Comparison of ENCODE assay signal across 9 cellular contexts in the genomic region with DNA sequence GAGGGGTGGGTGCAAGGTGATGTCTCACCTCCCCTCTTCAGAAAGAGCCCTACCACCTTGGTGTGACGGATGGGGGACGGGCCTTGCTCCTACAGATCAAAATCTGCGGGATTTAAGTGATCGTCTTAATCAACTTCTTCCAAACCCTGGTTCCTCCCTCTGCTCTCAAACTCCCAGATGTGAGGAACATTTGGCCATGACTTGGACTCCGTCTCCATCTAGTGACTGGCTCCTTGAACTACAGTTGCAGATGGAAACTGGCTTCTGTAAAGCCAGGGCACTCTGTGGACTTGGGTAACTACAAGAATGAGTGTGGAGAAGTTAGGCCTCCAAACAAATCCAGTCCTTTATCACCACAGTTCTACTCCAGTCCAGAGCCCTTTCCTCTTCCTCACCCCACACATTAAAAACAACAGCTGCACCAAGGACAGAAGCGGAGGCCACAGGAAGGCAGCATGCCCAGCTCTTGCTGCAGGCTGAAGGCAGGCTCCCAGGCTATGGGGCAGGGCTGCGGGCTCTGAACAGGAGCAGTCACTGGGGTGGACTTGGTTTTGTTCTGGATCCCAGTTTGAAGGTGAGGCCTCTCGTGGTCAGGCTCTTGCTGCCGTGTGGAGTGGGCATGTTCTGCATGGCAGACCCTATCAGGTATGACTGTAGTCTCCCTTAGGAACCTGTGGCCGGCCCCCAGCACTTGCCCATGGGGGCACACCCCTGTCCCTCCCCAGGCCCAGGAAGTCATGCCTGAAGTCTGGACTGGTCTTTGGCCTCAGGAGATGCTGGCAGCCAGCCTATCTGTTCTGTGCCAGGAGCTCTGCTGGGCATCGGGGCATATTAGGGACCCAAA.
DNase-seq lines count a peak whose midpoint lies in the region; ATAC-seq, FAIRE-seq and TF ChIP-seq lines count a peak whose summit lies in the region.
"Had no signal": no experiment of that assay in that cellular context is flagged by ENCODE, and none has a peak within 500 bp of the region (broad histone marks: within the 10 kb centered on the region; RNA-seq: fewer than 3 reads in every experiment).

No MANE protein-coding gene starts in this region.

- H3K27ac ChIP-seq in PC-3 (ENCODE audit: low read length) (no peak overlapping the region), HepG2 (ENCODE audit: extremely low read length, insufficient read depth, low read length) (no peak overlapping the region)

- H3K36me3 ChIP-seq in PC-3 (ENCODE audit: low read depth, low read length): no peaks in the 10 kb centered on the region
- H3K36me3 ChIP-seq in HepG2 (replicated peaks in 1 of 2; ENCODE audit: control insufficient read depth in 1 of 2, insufficient read depth in 2 of 2, low read length in 2 of 2): no peaks in the 10 kb centered on the region

- no peak overlapping the region for H3K27ac Mint-ChIP-seq in activated CD4-positive, alpha-beta memory T cell treated with anti-CD3 and anti-CD28 coated beads for 36 hours
- H3K27ac Mint-ChIP-seq in activated CD4-positive, alpha-beta memory T cell treated with anti-CD3 and anti-CD28 coated beads, Interleukin-2, amount 10 ng/mL, durations not matched to agents 7 days and 5 days: no peak overlapping the region

- H3K79me2 ChIP-seq in PC-3 (ENCODE audit: low read length): no peaks in the 10 kb centered on the region
- no peaks in the 10 kb centered on the region for H3K79me2 ChIP-seq in HepG2 (ENCODE audit: insufficient read depth, low read length)

- H3K4me1 ChIP-seq in PC-3 (ENCODE audit: insufficient read depth, low read length) (no peaks in the 10 kb centered on the region), HepG2 (ENCODE audit: insufficient read depth, low read length) (no peaks in the 10 kb centered on the region)

- ATAC-seq in GM21717 (IDR thresholded peaks at IDR 0.05; ENCODE audit: unreplicated experiment) (peak; percentile 64), PC-3 (peak; percentile 80), HepG2 (peak; percentile 88)

- no peak overlapping the region for H2AFZ ChIP-seq in PC-3 (ENCODE audit: low read length)
- H2AFZ ChIP-seq in HepG2 (ENCODE audit: low read length): no peak overlapping the region

- H3K9ac ChIP-seq in PC-3 (ENCODE audit: low read length) (no peak overlapping the region), HepG2 (ENCODE audit: insufficient read depth, low read depth, low read length) (no peak overlapping the region)

- POLR2A ChIA-PET in activated CD4-positive, alpha-beta memory T cell treated with anti-CD3 and anti-CD28 coated beads for 36 hours (lab: Charles Lee): no interaction called here
- POLR2A ChIA-PET in activated CD4-positive, alpha-beta memory T cell treated with anti-CD3 and anti-CD28 coated beads, Interleukin-2, amount 10 ng/mL, durations not matched to agents 7 days and 5 days (lab: Charles Lee): no interaction called here
- POLR2A ChIA-PET in PC-3 (lab: Charles Lee; ENCODE audit: unreplicated experiment): no interaction called here
- POLR2A ChIA-PET in HepG2 (lab: Yijun Ruan, JAX): no interaction called here

- no peaks in the 10 kb centered on the region for H4K20me1 ChIP-seq in PC-3 (ENCODE audit: low read length)
- H4K20me1 ChIP-seq in HepG2 (ENCODE audit: insufficient read depth, low read length): no peaks in the 10 kb centered on the region

- H3K9me3 ChIP-seq in PC-3 (ENCODE audit: low read length) (no peaks in the 10 kb centered on the region), HepG2 (ENCODE audit: low read length) (no peaks in the 10 kb centered on the region)

- WGBS in HepG2 (ENCODE audit: low lambda C conversion rate): 16% methylated on average over 8 of the region's 11 CpGs

- TF ChIP-seq EP300 in HepG2 (IDR thresholded peaks at IDR 0.05; ENCODE audit: low read depth in 2 of 2, low read length in 2 of 2) (no peak), HepG2 (CRISPR knock-in tag; IDR thresholded peaks at IDR 0.05; ENCODE audit: borderline replicate concordance) (no peak)

- H3F3A ChIP-seq in PC-3 (ENCODE audit: low read length, unreplicated experiment): no peaks in the 10 kb centered on the region

- H3K27me3 ChIP-seq in PC-3 (ENCODE audit: low read length) (peaks cover 16% of the 10 kb centered on the region), HepG2 (ENCODE audit: control insufficient read depth in 1 of 2, insufficient read depth in 2 of 2, low read length in 2 of 2) (no peaks in the 10 kb centered on the region; a peak in 1 of 5 replicates)

- BruUV-seq in PC-3 (replicated peaks; lab: Mats Ljungman, UMichigan) (no TSS peak), HepG2 (replicated peaks; lab: Mats Ljungman, UMichigan) (no TSS peak)

- H3K4me3 ChIP-seq in PC-3 (ENCODE audit: low read length) (no peak overlapping the region), choroid plexus epithelial cell (ENCODE audit: low read depth, low read length) (no peak overlapping the region), HepG2 (replicated peaks in 1 of 3; ENCODE audit: insufficient read depth in 1 of 3, low read depth in 2 of 3, low read length in 3 of 3) (no peak overlapping the region)

- peak; percentile 63 for FAIRE-seq in HepG2 (lab: Jason Lieb, UNC)
- peak; percentile 48 for FAIRE-seq in urothelium cell line (lab: Jason Lieb, UNC)
- FAIRE-seq: G401.6 had no signal

- TF ChIP-seq RAD21 in HepG2 (CRISPR knock-in tag; IDR thresholded peaks at IDR 0.05): peak; percentile 55

- TF ChIP-seq POLR2A in HepG2 (IDR thresholded peaks at IDR 0.05; ENCODE audit: insufficient read depth in 1 of 2, low read depth in 2 of 2, low read length in 2 of 2): no peak

- peak; percentile 24 for DNase-seq in activated CD4-positive, alpha-beta memory T cell treated with anti-CD3 and anti-CD28 coated beads for 36 hours
- no peak for DNase-seq in activated CD4-positive, alpha-beta memory T cell treated with anti-CD3 and anti-CD28 coated beads, Interleukin-2, amount 10 ng/mL, durations not matched to agents 7 days and 5 days
- DNase-seq in HuH-7.5 (ENCODE audit: low spot score) (peak; percentile 46), PC-3 (peak; percentile 74), choroid plexus epithelial cell (ENCODE audit: low read depth) (peak; percentile 61), HepG2 (ENCODE audit: low spot score) (peak; percentile 39), urothelium cell line (ENCODE audit: low spot score) (peak; percentile 78)

- intact Hi-C loops in activated CD4-positive, alpha-beta memory T cell treated with anti-CD3 and anti-CD28 coated beads for 36 hours (cut with micrococcal nuclease): loop anchor here (1.0 kb wide), 1 partner anchor 1554 kb away; no protein-coding TSS in a partner anchor
- intact Hi-C loops in PC-3 (cut with micrococcal nuclease): loop anchor here (2.0 to 10.0 kb wide), 2 partner anchors 758 to 1554 kb away; no protein-coding TSS in a partner anchor
- intact Hi-C loops in HepG2 (cut with micrococcal nuclease; ENCODE audit: unreplicated experiment): loop anchor here (2.0 kb wide), 1 partner anchor 1428 kb away; no protein-coding TSS in a partner anchor

- H3K36me3 Mint-ChIP-seq in activated CD4-positive, alpha-beta memory T cell treated with anti-CD3 and anti-CD28 coated beads for 36 hours: no peaks in the 10 kb centered on the region
- H3K36me3 Mint-ChIP-seq in activated CD4-positive, alpha-beta memory T cell treated with anti-CD3 and anti-CD28 coated beads, Interleukin-2, amount 10 ng/mL, durations not matched to agents 7 days and 5 days (ENCODE audit: low read depth): no peaks in the 10 kb centered on the region

- in situ Hi-C loops in HepG2 (cut with HindIII; ENCODE audit: extremely low pct_ligation_motif_present, low pct_unique_long_range_greater_than_20kb): no loop called here

- no peaks in the 10 kb centered on the region for H3K4me1 Mint-ChIP-seq in activated CD4-positive, alpha-beta memory T cell treated with anti-CD3 and anti-CD28 coated beads for 36 hours (ENCODE audit: low read depth)
- H3K4me1 Mint-ChIP-seq in activated CD4-positive, alpha-beta memory T cell treated with anti-CD3 and anti-CD28 coated beads, Interleukin-2, amount 10 ng/mL, durations not matched to agents 7 days and 5 days: no peaks in the 10 kb centered on the region

- TF ChIP-seq CTCF in PC-3 (conservative IDR thresholded peaks at IDR 0.05; ENCODE audit: low read depth, low read length) (peak; percentile 85), choroid plexus epithelial cell (conservative IDR thresholded peaks at IDR 0.05; ENCODE audit: low read depth, low read length) (peak; percentile 74), HepG2 (CRISPR knock-in tag; IDR thresholded peaks at IDR 0.05) (peak; percentile 87)

- no peak overlapping the region for H3K4me3 Mint-ChIP-seq in activated CD4-positive, alpha-beta memory T cell treated with anti-CD3 and anti-CD28 coated beads for 36 hours
- no peak overlapping the region for H3K4me3 Mint-ChIP-seq in activated CD4-positive, alpha-beta memory T cell treated with anti-CD3 and anti-CD28 coated beads, Interleukin-2, amount 10 ng/mL, durations not matched to agents 7 days and 5 days

- no peaks in the 10 kb centered on the region for H3K9me2 ChIP-seq in PC-3 (replicated peaks; ENCODE audit: low read length)

- no peaks in the 10 kb centered on the region for H3K27me3 Mint-ChIP-seq in activated CD4-positive, alpha-beta memory T cell treated with anti-CD3 and anti-CD28 coated beads for 36 hours
- H3K27me3 Mint-ChIP-seq in activated CD4-positive, alpha-beta memory T cell treated with anti-CD3 and anti-CD28 coated beads, Interleukin-2, amount 10 ng/mL, durations not matched to agents 7 days and 5 days: no peaks in the 10 kb centered on the region

- H3K4me2 ChIP-seq in PC-3 (ENCODE audit: low read length) (no peak overlapping the region), HepG2 (ENCODE audit: low read depth, low read length) (no peak overlapping the region)

- no peaks in the 10 kb centered on the region for H3K9me3 Mint-ChIP-seq in activated CD4-positive, alpha-beta memory T cell treated with anti-CD3 and anti-CD28 coated beads for 36 hours
- no peaks in the 10 kb centered on the region for H3K9me3 Mint-ChIP-seq in activated CD4-positive, alpha-beta memory T cell treated with anti-CD3 and anti-CD28 coated beads, Interleukin-2, amount 10 ng/mL, durations not matched to agents 7 days and 5 days

- CTCF ChIA-PET in activated CD4-positive, alpha-beta memory T cell treated with anti-CD3 and anti-CD28 coated beads for 36 hours (lab: Charles Lee): no interaction called here
- CTCF ChIA-PET in activated CD4-positive, alpha-beta memory T cell treated with anti-CD3 and anti-CD28 coated beads, Interleukin-2, amount 10 ng/mL, durations not matched to agents 7 days and 5 days (lab: Charles Lee): no interaction called here
- CTCF ChIA-PET in PC-3 (lab: Charles Lee) (no interaction called here), HepG2 (lab: Yijun Ruan, JAX; ENCODE audit: low intra/inter-chr PET ratio, low total read pairs) (interaction anchor here (1.5 to 1.6 kb wide), 2 partner anchors 851 to 1554 kb away, joined by 4 to 6 read pairs; no protein-coding TSS in a partner anchor)

TF ChIP-seq in HepG2, 621 proteins besides CTCF, POLR2A, EP300 and RAD21 (continues in another document):
- no peak for TF ChIP-seq PAF1 (CRISPR knock-in tag; IDR thresholded peaks at IDR 0.05)
- TF ChIP-seq STAG1 (CRISPR knock-in tag; IDR thresholded peaks at IDR 0.05): peak; percentile 91
- no peak for TF ChIP-seq HNRNPK (IDR thresholded peaks at IDR 0.05; ENCODE audit: low read depth, low read length, poor library complexity, severe bottlenecking)
- TF ChIP-seq ATM (IDR thresholded peaks at IDR 0.05; ENCODE audit: borderline replicate concordance): no peak
- peak; percentile 63; the same call in 1 of the 2 replicates for TF ChIP-seq SMC3 (IDR thresholded peaks at IDR 0.05; ENCODE audit: low read length)
